Comparison of ENCODE assay signal across 15 cellular contexts in the genomic region with DNA sequence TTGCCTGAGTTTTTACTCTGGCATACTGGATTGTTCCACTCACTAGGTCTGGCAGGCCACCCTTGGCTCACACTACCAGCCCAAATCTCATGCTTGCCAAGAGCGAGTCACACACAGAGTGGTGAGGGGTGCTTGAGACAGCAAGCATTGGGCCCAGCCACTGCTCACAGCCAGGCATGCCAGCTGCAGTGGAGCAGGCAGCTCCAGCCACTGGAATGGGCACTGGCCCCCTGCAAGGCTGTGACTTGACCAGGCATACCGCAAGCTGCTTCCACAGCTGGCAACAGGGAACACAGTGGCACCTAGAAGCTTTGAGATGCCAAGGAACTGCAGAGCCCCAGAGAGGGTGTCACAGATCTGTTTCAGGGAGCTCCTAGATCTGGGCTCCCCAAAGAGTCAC.
"Had no signal": no experiment of that assay in that cellular context is flagged by ENCODE, and none has a peak within 500 bp of the region (broad histone marks: within the 10 kb centered on the region; RNA-seq: fewer than 3 reads in every experiment).

No MANE protein-coding gene starts in this region.

- ATAC-seq: activated CD8-positive, alpha-beta memory T cell treated with anti-CD3 and anti-CD28 coated beads, Interleukin-2, amount 10 ng/mL, durations not matched to agents 7 days and 5 days; esophagus mucosa; WTC11 had no signal

- H3K9me3 ChIP-seq: ascending aorta, tibial nerve, uterus had no signal

- H3K27me3 ChIP-seq: ascending aorta, hepatocyte, tibial nerve, uterus had no signal

- H3K79me2 ChIP-seq: hepatocyte had no signal

- FAIRE-seq: islet of Langerhans, TTC549 had no signal

- H3K4me2 ChIP-seq: hepatocyte had no signal

- DNase-seq: activated CD4-positive, alpha-beta memory T cell treated with anti-CD3 and anti-CD28 coated beads, Interleukin-2, amount 10 ng/mL, durations not matched to agents 7 days and 5 days; activated CD4-positive, alpha-beta T cell treated with anti-CD3 and anti-CD28 coated beads for 48 hours; activated CD8-positive, alpha-beta memory T cell treated with anti-CD3 and anti-CD28 coated beads, Interleukin-2, amount 10 ng/mL, durations not matched to agents 7 days and 5 days; activated naive CD4-positive, alpha-beta T cell treated with anti-CD3 and anti-CD28 coated beads, Interleukin-2, amount 10 ng/mL, durations not matched to agents 7 days and 5 days; effector CD4-positive, alpha-beta T cell; midbrain; uterus had no signal

- H3K36me3 ChIP-seq: ascending aorta, tibial nerve, uterus had no signal

- H2AFZ ChIP-seq: hepatocyte had no signal

- H3K27ac ChIP-seq: ascending aorta, hepatocyte, tibial nerve, uterus had no signal

- H3K4me3 ChIP-seq: ascending aorta, hepatocyte, lung, tibial nerve, uterus had no signal

- H3K4me1 ChIP-seq: ascending aorta, tibial nerve, uterus had no signal
